8 cellular contexts compared by ENCODE assay signal in genomic region chr14:57268161-57269067, GRCh38.
DNase-seq lines count a peak whose midpoint lies in the region; ATAC-seq lines count a peak whose summit lies in the region.

TSS of gene AP5M1 (plus strand) at chr14:57268971. CDS start at chr14:57269315, 344 bp downstream.
TSS of gene EXOC5 (minus strand) at chr14:57268905. CDS start at chr14:57268648, 257 bp downstream.

- ATAC-seq in GM19035 (IDR thresholded peaks at IDR 0.05; ENCODE audit: unreplicated experiment) (peak; percentile 90), HG03354 (IDR thresholded peaks at IDR 0.05; ENCODE audit: poor library complexity, severe bottlenecking, unreplicated experiment) (peak; percentile 87)
- ATAC-seq in activated CD4-positive, CD25-positive, alpha-beta regulatory T cell treated with anti-CD3 and anti-CD28 coated beads, Interleukin-2, amount 50 U/mL, for 24 hours, result peak; percentile 90 to 91

- DNase-seq in AG20443 (ENCODE audit: low spot score) (peak; percentile 93), NCI-H446 treated with DMSO at 0.1 percent for 48 hours (lab: John Stamatoyannopoulos, UW) (peak; percentile 82), cerebellar cortex (ENCODE audit: low spot score) (peak; percentile 94), iris pigment epithelial cell (ENCODE audit: low read depth) (peak; percentile 91)
- DNase-seq in stimulated activated CD4-positive, alpha-beta T cell treated with anti-CD3 and anti-CD28 coated beads, Interleukin-12 subunit alpha, Interleukin-12 subunit beta, amount 100 ng/mL, for 24 hours (ENCODE audit: low read depth in 2 of 2), result peak; percentile 82 to 87

Comparison
In these comparisons a context has a peak if more than half of its experiments do, and no peak if none do; other contexts are left out.
1. Peak in every context shown above with its lines: DNase-seq and ATAC-seq.